ENCODE assay signal across 9 cellular contexts in the genomic region with DNA sequence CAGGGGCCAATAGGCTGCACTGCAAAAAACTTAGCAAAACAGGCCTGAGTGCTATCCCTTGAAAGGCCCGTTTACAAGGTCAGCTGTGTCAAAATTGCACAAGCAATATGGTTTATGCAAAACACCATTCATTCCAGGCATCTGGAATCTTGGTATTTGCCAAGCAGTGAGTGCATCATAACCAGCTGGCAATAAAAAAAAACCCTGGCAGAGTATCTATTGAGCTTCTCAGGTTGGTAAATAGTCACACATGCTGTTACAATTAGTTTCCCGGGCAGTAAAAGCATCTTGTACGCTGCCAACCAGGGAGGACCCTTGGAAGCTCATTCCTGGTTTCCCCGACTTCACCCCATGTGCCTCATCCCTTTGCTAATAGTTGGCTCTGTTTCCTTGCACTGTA. TPM values are rescaled to one million over a fixed set of nuclear protein-coding genes. Genes with fewer than 3 reads are reported as not detected.
DNase-seq lines count a peak whose midpoint lies in the region; TF ChIP-seq lines count a peak whose summit lies in the region.
"Had no signal": no experiment of that assay in that cellular context is flagged by ENCODE, and none has a peak within 500 bp of the region (broad histone marks: within the 10 kb centered on the region; RNA-seq: fewer than 3 reads in every experiment).

No MANE protein-coding gene starts in this region.

- H3K27ac Mint-ChIP-seq in MCF 10A (ENCODE audit: low read depth, unreplicated experiment): peak overlapping the region; percentile 46
- H3K27ac Mint-ChIP-seq: GM23338 had no signal

- no peaks in the 10 kb centered on the region for H3K27me3 Mint-ChIP-seq in MCF 10A (ENCODE audit: insufficient read depth, unreplicated experiment)

- no TSS peak for BruUV-seq in MCF 10A (replicated peaks; lab: Mats Ljungman, UMichigan)

- peaks cover 16% of the 10 kb centered on the region for H3K36me3 ChIP-seq in left ventricle myocardium inferior
- H3K36me3 ChIP-seq: cardiac muscle cell had no signal

- intact Hi-C loops in MCF 10A (cut with micrococcal nuclease): no loop called here
- intact Hi-C loops in left ventricle myocardium inferior (cut with micrococcal nuclease): no loop called here

- peaks cover 12% of the 10 kb centered on the region for H3K4me1 Mint-ChIP-seq in MCF 10A (ENCODE audit: insufficient read depth, unreplicated experiment)

- POLR2A ChIA-PET in MCF 10A (lab: Yijun Ruan, JAX): interaction anchor here (0.7 to 6.8 kb wide), 21 partner anchors 9 to 839 kb away, joined by 3 to 52 read pairs (median 4); a partner anchor contains a TSS

- H3K9me3 ChIP-seq in left ventricle myocardium inferior (replicated peaks): no peaks in the 10 kb centered on the region

- no peaks in the 10 kb centered on the region for H3K27me3 ChIP-seq in left ventricle myocardium inferior (ENCODE audit: low read depth)
- H3K27me3 ChIP-seq: cardiac muscle cell had no signal

- H3K27ac ChIP-seq in left ventricle myocardium inferior (replicated peaks): no peak overlapping the region
- H3K27ac ChIP-seq: cardiac muscle cell had no signal

- H3K4me1 ChIP-seq in left ventricle myocardium inferior: peaks cover 9% of the 10 kb centered on the region

- TF ChIP-seq CTCF in MCF 10A (IDR thresholded peaks at IDR 0.05; ENCODE audit: unreplicated experiment) (no peak), left ventricle myocardium inferior (IDR thresholded peaks at IDR 0.05; ENCODE audit: borderline replicate concordance) (no peak)

- H3K9me3 Mint-ChIP-seq in MCF 10A (ENCODE audit: unreplicated experiment): no peaks in the 10 kb centered on the region

- CTCF ChIA-PET in MCF 10A (lab: Yijun Ruan, JAX): interaction anchor here (0.6 to 3.0 kb wide), 10 partner anchors 10 to 531 kb away, joined by 3 to 16 read pairs (median 4); no protein-coding TSS in a partner anchor

- DNase-seq in NCI-H1105 treated with DMSO at 0.1 percent for 48 hours (lab: John Stamatoyannopoulos, UW) (peak; percentile 21), NCI-H1105 (lab: John Stamatoyannopoulos, UW) (no peak), MCF 10A (ENCODE audit: unreplicated experiment) (peak; percentile 74), skeletal muscle cell (ENCODE audit: low read depth) (peak; percentile 11), left ventricle myocardium inferior (no peak)
- no peak for DNase-seq in stimulated activated CD4-positive, alpha-beta T cell treated with anti-CD3 and anti-CD28 coated beads, Interleukin-4, amount 100 ng/mL, for 24 hours
- DNase-seq: 8988T had no signal

- no peak overlapping the region for H3K4me3 Mint-ChIP-seq in MCF 10A (ENCODE audit: unreplicated experiment)
- H3K4me3 Mint-ChIP-seq: GM23338 had no signal

- H3K36me3 Mint-ChIP-seq in MCF 10A (ENCODE audit: insufficient read depth, unreplicated experiment): peaks cover 26% of the 10 kb centered on the region

- H3K4me3 ChIP-seq in skeletal muscle cell (ENCODE audit: low read depth, low read length) (no peak overlapping the region), left ventricle myocardium inferior (no peak overlapping the region)
- H3K4me3 ChIP-seq: cardiac muscle cell, GM23338 had no signal

RNA-seq across cellular contexts. Expression of a gene that starts 21.3 kb away (rescaled TPM):
- 4.7 and 4.9 TPM in 2 replicates for total RNA-seq in MCF 10A (2022)
- total RNA-seq in left ventricle myocardium inferior: 1.6 TPM

RNA-seq across cellular contexts. Expression of a gene that starts 22.8 kb away (rescaled TPM):
- total RNA-seq in MCF 10A (2022) (4.8 and 5.5 TPM in 2 replicates), left ventricle myocardium inferior (3.2 TPM)

RNA-seq across cellular contexts. Expression of a gene that starts 53.9 kb away (rescaled TPM):
- total RNA-seq in MCF 10A (2022) (0.89 and 2.9 TPM in 2 replicates), left ventricle myocardium inferior (1.3 TPM)

RNA-seq across cellular contexts. Expression of a gene that starts 56.4 kb away (rescaled TPM):
- not detected in 2 replicates for total RNA-seq in MCF 10A (2022)
- not detected for total RNA-seq in left ventricle myocardium inferior
- total RNA-seq: GM23338 had no signal

Comparison
In these comparisons a context has a peak if more than half of its experiments do, and no peak if none do; other contexts are left out.
1. DNase-seq: peak in NCI-H1105 treated with DMSO at 0.1 percent for 48 hours (single experiment), MCF 10A (single experiment) and skeletal muscle cell (single experiment); none in NCI-H1105 (single experiment), left ventricle myocardium inferior (single experiment) and stimulated activated CD4-positive, alpha-beta T cell treated with anti-CD3 and anti-CD28 coated beads, Interleukin-4, amount 100 ng/mL, for 24 hours (single experiment).